Comparison of ENCODE assay signal across 25 cellular contexts in the genomic region with DNA sequence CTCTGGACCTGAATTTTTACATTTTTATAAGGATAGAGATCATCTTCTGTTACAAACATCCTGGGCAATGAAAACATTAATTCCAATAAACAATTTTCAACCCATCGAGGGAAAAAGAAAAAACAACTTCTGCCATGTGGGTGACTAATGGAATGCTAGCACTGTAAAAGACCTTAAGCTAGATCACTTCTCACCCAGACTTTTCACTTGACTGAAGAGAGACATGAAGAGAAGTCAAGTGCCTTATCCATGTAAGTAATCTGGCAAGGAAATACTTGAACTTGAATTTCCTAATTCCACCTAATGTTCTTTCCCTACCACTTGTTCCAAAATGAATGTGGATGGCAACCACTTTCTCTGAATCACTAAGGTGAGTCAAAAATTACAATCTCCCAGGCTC.
DNase-seq lines count a peak whose midpoint lies in the region; ATAC-seq, FAIRE-seq and TF ChIP-seq lines count a peak whose summit lies in the region.
"Had no signal": no experiment of that assay in that cellular context is flagged by ENCODE, and none has a peak within 500 bp of the region (broad histone marks: within the 10 kb centered on the region; RNA-seq: fewer than 3 reads in every experiment).

No MANE protein-coding gene starts in this region.

- no peak for FAIRE-seq in astrocyte (lab: Jason Lieb, UNC)
- FAIRE-seq: GM12891, HepG2 had no signal

- peak overlapping the region; percentile 11 for H3K27ac Mint-ChIP-seq in astrocyte (ENCODE audit: unreplicated experiment)

- peak; percentile 10 for DNase-seq in M059J (ENCODE audit: low read depth)
- DNase-seq in astrocyte (ENCODE audit: low read depth) = no peak
- DNase-seq in left lung = no peak
- DNase-seq in osteoblast (ENCODE audit: insufficient read length, low spot score, missing footprints) = peak; percentile 26
- no peak for DNase-seq in NCI-H1105 treated with DMSO at 0.1 percent for 48 hours (lab: John Stamatoyannopoulos, UW)
- DNase-seq in activated gamma-delta T cell treated with Interleukin-2 at 50 U/mL for 16 hours = no peak
- DNase-seq in DMS 273 treated with DMSO at 0.1 percent for 48 hours (lab: John Stamatoyannopoulos, UW) = no peak
- DNase-seq: C1 segment of cervical spinal cord; Caco-2; CD4-positive, alpha-beta memory T cell; DMS79 treated with DMSO at 0.1 percent for 48 hours; GF-D8; GOT3; HCEC 1CT; Karpas-422; MG63; NCI-H1417; NCI-H1694; NCI-H2029 treated with DMSO at 0.1 percent for 48 hours; NCI-H2171 treated with DMSO at 0.1 percent for 48 hours; NCI-H524; NCI-H774 had no signal

- ATAC-seq in left lung = peak; percentile 89
- ATAC-seq in HG03442 (IDR thresholded peaks at IDR 0.05; ENCODE audit: unreplicated experiment) = no peak
- ATAC-seq: HepG2 had no signal

- intact Hi-C loops in left lung (cut with DNase I) = no loop called here

- H3K27me3 Mint-ChIP-seq in astrocyte (ENCODE audit: low read depth, unreplicated experiment) = no peaks in the 10 kb centered on the region
- H3K27me3 Mint-ChIP-seq: CD4-positive, alpha-beta memory T cell had no signal

- H3K4me3 ChIP-seq in astrocyte (ENCODE audit: insufficient read depth, low read depth, low read length) (no peak overlapping the region), left lung (no peak overlapping the region), osteoblast (ENCODE audit: insufficient read depth, low read length) (no peak overlapping the region)
- H3K4me3 ChIP-seq: MG63 had no signal

- no peak overlapping the region for H3K9ac ChIP-seq in astrocyte (ENCODE audit: low read length)

- no peak overlapping the region for H3K4me3 Mint-ChIP-seq in astrocyte (ENCODE audit: unreplicated experiment)
- H3K4me3 Mint-ChIP-seq: CD4-positive, alpha-beta memory T cell had no signal

- no peak for TF ChIP-seq CTCF in astrocyte (IDR thresholded peaks at IDR 0.05; ENCODE audit: insufficient read depth, low read depth, low read length)
- TF ChIP-seq CTCF in left lung (IDR thresholded peaks at IDR 0.05) = no peak
- TF ChIP-seq CTCF in osteoblast (IDR thresholded peaks at IDR 0.05; ENCODE audit: extremely low read depth, low read depth, low read length) = no peak

- peaks cover 27% of the 10 kb centered on the region for H3K36me3 Mint-ChIP-seq in astrocyte (ENCODE audit: low read depth, unreplicated experiment)

- peaks cover 21% of the 10 kb centered on the region for H3K4me1 Mint-ChIP-seq in astrocyte (ENCODE audit: low read depth, unreplicated experiment)
- H3K4me1 Mint-ChIP-seq: CD4-positive, alpha-beta memory T cell had no signal

- no peak overlapping the region for H2AFZ ChIP-seq in astrocyte (ENCODE audit: low read depth, low read length)
- H2AFZ ChIP-seq in osteoblast (ENCODE audit: low read length) = no peak overlapping the region

- H3K4me2 ChIP-seq in astrocyte (ENCODE audit: low read length) (no peak overlapping the region), osteoblast (ENCODE audit: insufficient read depth, low read length) (no peak overlapping the region)

- no peaks in the 10 kb centered on the region for H3K4me1 ChIP-seq in astrocyte (ENCODE audit: insufficient read depth, low read length)
- no peaks in the 10 kb centered on the region for H3K4me1 ChIP-seq in left lung
- no peaks in the 10 kb centered on the region for H3K4me1 ChIP-seq in osteoblast (ENCODE audit: insufficient read depth, low read length)
- H3K4me1 ChIP-seq: Caco-2 had no signal

- H3K9me3 ChIP-seq in astrocyte (ENCODE audit: insufficient read depth, low read depth, low read length) (no peaks in the 10 kb centered on the region), left lung (peaks cover 0 to 34% of the 10 kb centered on the region in 2 donors), osteoblast (ENCODE audit: low read depth, low read length) (peaks cover 7% of the 10 kb centered on the region)

- H4K20me1 ChIP-seq in astrocyte (ENCODE audit: insufficient read depth, low read length) (no peaks in the 10 kb centered on the region), osteoblast (ENCODE audit: insufficient read depth, low read length) (no peaks in the 10 kb centered on the region)

- H3K27me3 ChIP-seq in astrocyte (ENCODE audit: insufficient read depth, low read length) = no peaks in the 10 kb centered on the region
- H3K27me3 ChIP-seq in left lung = no peaks in the 10 kb centered on the region
- no peaks in the 10 kb centered on the region for H3K27me3 ChIP-seq in osteoblast (ENCODE audit: insufficient read depth, low read length)
- H3K27me3 ChIP-seq: MG63 had no signal

- H3K79me2 ChIP-seq in astrocyte (ENCODE audit: insufficient read depth, low read length) = peaks cover 3% of the 10 kb centered on the region
- no peaks in the 10 kb centered on the region for H3K79me2 ChIP-seq in osteoblast (ENCODE audit: insufficient read depth, low read length)

- peaks cover 7% of the 10 kb centered on the region for H3K9me3 Mint-ChIP-seq in astrocyte (ENCODE audit: unreplicated experiment)

- H3K27ac ChIP-seq in astrocyte (ENCODE audit: low read depth, low read length) (no peak overlapping the region), left lung (no peak overlapping the region), osteoblast (ENCODE audit: low read depth, low read length) (no peak overlapping the region)

- peaks cover 7% of the 10 kb centered on the region for H3K36me3 ChIP-seq in astrocyte (ENCODE audit: insufficient read depth, low read length)
- H3K36me3 ChIP-seq in left lung = peaks cover 0 to 20% of the 10 kb centered on the region in 2 donors
- H3K36me3 ChIP-seq in osteoblast (ENCODE audit: insufficient read depth, low read length) = no peaks in the 10 kb centered on the region

Comparison
In these comparisons a context has a peak if more than half of its experiments do, and no peak if none do; other contexts are left out.
1. DNase-seq: peak in M059J (single experiment) and osteoblast (single experiment); none in astrocyte (single experiment), left lung (0 of 2), NCI-H1105 treated with DMSO at 0.1 percent for 48 hours (single experiment), activated gamma-delta T cell treated with Interleukin-2 at 50 U/mL for 16 hours (single experiment) and DMS 273 treated with DMSO at 0.1 percent for 48 hours (single experiment).